In genomic region chr6:39084506-39084905, GRCh38 we compare ENCODE assay signal across 28 cellular contexts. TPM values are rescaled to one million over a fixed set of nuclear protein-coding genes. Genes with fewer than 3 reads are reported as not detected.
DNase-seq lines count a peak whose midpoint lies in the region; ATAC-seq lines count a peak whose summit lies in the region.
"Had no signal": no experiment of that assay in that cellular context is flagged by ENCODE, and none has a peak within 500 bp of the region (broad histone marks: within the 10 kb centered on the region; RNA-seq: fewer than 3 reads in every experiment).

No MANE protein-coding gene starts in this region.

- H2BK120ac ChIP-seq in neuronal stem cell (ENCODE audit: low read depth, low read length) = no peak overlapping the region

- WGBS in neuronal stem cell (ENCODE audit: extremely low coverage in 2 of 2, insufficient read length in 2 of 2, insufficient replicate concordance in 1 of 2), 2 donors = no CpG with 5 or more reads among the region's 7 CpGs

- no peak overlapping the region for H4K91ac ChIP-seq in neuronal stem cell (ENCODE audit: low read depth, low read length, poor library complexity)

- no peak overlapping the region for H2BK5ac ChIP-seq in neuronal stem cell (ENCODE audit: low read length)

- H2BK12ac ChIP-seq in neuronal stem cell (ENCODE audit: low read length) = no peak overlapping the region

- H3K18ac ChIP-seq in neuronal stem cell (ENCODE audit: low read length) = peak overlapping the region; percentile 5

- H3K36me3 ChIP-seq in H7 (replicated peaks; ENCODE audit: control insufficient read depth, insufficient read depth, low read length) (no peaks in the 10 kb centered on the region), neuronal stem cell (replicated peaks in 1 of 2; ENCODE audit: control insufficient read depth in 2 of 2, insufficient read depth in 2 of 2, low read length in 2 of 2) (no peaks in the 10 kb centered on the region)
- H3K36me3 ChIP-seq: transverse colon had no signal

- no peak overlapping the region for H3K27ac ChIP-seq in neuronal stem cell (replicated peaks; ENCODE audit: low read length)
- H3K27ac ChIP-seq: transverse colon, VCaP had no signal

- H3K4me2 ChIP-seq in neuronal stem cell (ENCODE audit: insufficient read depth, low read length, poor library complexity, severe bottlenecking) = no peak overlapping the region

- H2AFZ ChIP-seq in neuronal stem cell (ENCODE audit: low read length) = no peak overlapping the region

- no peak overlapping the region for H4K8ac ChIP-seq in neuronal stem cell (ENCODE audit: low read depth, low read length)

- no peak overlapping the region for H3K23ac ChIP-seq in neuronal stem cell (ENCODE audit: low read depth, low read length, poor library complexity)

- H3K9ac ChIP-seq in neuronal stem cell (ENCODE audit: low read depth, low read length, poor library complexity) = peak overlapping the region; percentile 80

- no peak overlapping the region for H2BK15ac ChIP-seq in neuronal stem cell (ENCODE audit: low read length)

- no peak for ATAC-seq in GM18870 (IDR thresholded peaks at IDR 0.05; ENCODE audit: unreplicated experiment)
- ATAC-seq in GM18511 (IDR thresholded peaks at IDR 0.05; ENCODE audit: unreplicated experiment) = no peak
- ATAC-seq: activated T-cell treated with anti-CD3 and anti-CD28 coated beads, Interleukin-2, amount 50 U/mL, for 72 hours; GM12878; HepG2; left colon; Panc1 had no signal

- H3K4me3 ChIP-seq in H7 (ENCODE audit: insufficient read depth, low read depth, low read length) (no peak overlapping the region), neuronal stem cell (ENCODE audit: low read length in 2 of 2) (no peak overlapping the region)
- H3K4me3 ChIP-seq: GM12878, transverse colon had no signal

- peak; percentile 62 for DNase-seq in NCI-H2196 (lab: John Stamatoyannopoulos, UW; ENCODE audit: unreplicated experiment)
- no peak for DNase-seq in NCI-H2196 treated with DMSO at 0.1 percent for 48 hours (lab: John Stamatoyannopoulos, UW; ENCODE audit: unreplicated experiment)
- DNase-seq in H7 = peak; percentile 22
- peak; percentile 5 for DNase-seq in globus pallidus (ENCODE audit: low spot score)
- no peak for DNase-seq in neuronal stem cell (ENCODE audit: low spot score)
- no peak for DNase-seq in GF-D8 (lab: John Stamatoyannopoulos, UW)
- DNase-seq: activated CD4-positive, alpha-beta T cell treated with anti-CD3 and anti-CD28 coated beads for 4 hours; activated naive CD4-positive, alpha-beta T cell; activated T-cell treated with anti-CD3 and anti-CD28 coated beads, Interleukin-2, amount 50 U/mL, for 72 hours; Caco-2; effector memory CD4-positive, alpha-beta T cell; Karpas-422; left colon; MV-4-11; NCI-H2171; NCI-H526; SW 1271; T-helper 9 cell; transverse colon had no signal

- H3K4ac ChIP-seq in neuronal stem cell (ENCODE audit: low read length) = no peak overlapping the region

- H2AK5ac ChIP-seq in neuronal stem cell (ENCODE audit: low read depth, low read length) = no peak overlapping the region

- H3K9me3 ChIP-seq in neuronal stem cell (replicated peaks in 1 of 2; ENCODE audit: control insufficient read depth in 2 of 2, insufficient read depth in 1 of 2, low read depth in 1 of 2, low read length in 2 of 2) = no peaks in the 10 kb centered on the region
- H3K9me3 ChIP-seq: Caco-2, transverse colon had no signal

- H3K27me3 ChIP-seq in H7 (ENCODE audit: control insufficient read depth, insufficient read depth, low read length) (no peaks in the 10 kb centered on the region), neuronal stem cell (ENCODE audit: control insufficient read depth in 3 of 3, insufficient read depth in 3 of 3, low read depth in 1 of 3, low read length in 3 of 3) (peaks cover 0 to 25% (median 0%) of the 10 kb centered on the region in 3 experiments)

- H3K14ac ChIP-seq in neuronal stem cell (ENCODE audit: low read length) = no peak overlapping the region

- H3K79me1 ChIP-seq in neuronal stem cell (ENCODE audit: low read depth, low read length) = no peaks in the 10 kb centered on the region

- H3K4me1 ChIP-seq in neuronal stem cell (ENCODE audit: control insufficient read depth in 2 of 2, insufficient read depth in 1 of 2, low read depth in 1 of 2, low read length in 2 of 2) = peaks cover 6 to 8% of the 10 kb centered on the region in 2 donors
- H3K4me1 ChIP-seq: Caco-2 had no signal

RNA-seq across cellular contexts. Expression of gene SAYSD1, which starts 30.5 kb away (rescaled TPM):
- total RNA-seq in H7 (2014; rRNA removed; shearing (Covaris generic)) = 11.0 and 11.3 TPM in 2 replicates
- polyA plus RNA-seq in neuronal stem cell (2013, experiment 1 of 2) = 11.2 TPM
- 11.0 TPM for polyA plus RNA-seq in neuronal stem cell (2013, experiment 2 of 2)

RNA-seq across cellular contexts. Expression of gene GLP1R, which starts 35.9 kb away (rescaled TPM):
- total RNA-seq in H7 (2014; rRNA removed; shearing (Covaris generic)) = 0.18 and 0.87 TPM in 2 replicates
- polyA plus RNA-seq in neuronal stem cell (2013, experiment 1 of 2) = 0.92 TPM
- 0.86 TPM for polyA plus RNA-seq in neuronal stem cell (2013, experiment 2 of 2)
- total RNA-seq: A172, Caco-2, epithelial cell of proximal tubule, GM12878, HepG2, left colon, skeletal muscle tissue, transverse colon had no signal
- polyA plus RNA-seq: HepG2 had no signal

Comparison
In these comparisons a context has a peak if more than half of its experiments do, and no peak if none do; other contexts are left out.
1. DNase-seq: peak in NCI-H2196 (single experiment), H7 (single experiment) and globus pallidus (single experiment); none in NCI-H2196 treated with DMSO at 0.1 percent for 48 hours (single experiment), neuronal stem cell (single experiment) and GF-D8 (single experiment).